12 cellular contexts compared by ENCODE assay signal in the genomic region with DNA sequence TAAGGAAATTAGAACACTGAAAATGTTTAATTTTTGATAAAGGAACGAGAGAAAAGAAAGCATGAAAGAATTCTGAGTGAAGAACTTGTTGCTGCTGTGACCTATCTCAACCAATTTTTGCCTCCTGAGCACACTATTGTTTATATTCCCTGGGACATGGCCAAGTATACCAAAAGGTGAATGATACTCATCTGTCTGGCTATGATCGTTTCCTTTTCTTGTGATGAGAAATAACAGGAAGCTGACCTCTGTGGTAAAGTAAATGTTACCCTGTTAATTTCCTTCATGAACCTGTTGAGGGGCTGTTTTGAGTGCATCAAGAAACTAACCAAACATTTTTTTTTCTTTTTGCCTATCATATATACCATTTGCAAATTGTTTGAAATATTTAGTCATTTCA.
DNase-seq lines count a peak whose midpoint lies in the region; ATAC-seq and TF ChIP-seq lines count a peak whose summit lies in the region.
"Had no signal": no experiment of that assay in that cellular context is flagged by ENCODE, and none has a peak within 500 bp of the region (broad histone marks: within the 10 kb centered on the region; RNA-seq: fewer than 3 reads in every experiment).

No MANE protein-coding gene starts in this region.

- peaks cover 49% of the 10 kb centered on the region for H3K36me3 Mint-ChIP-seq in stimulated activated naive CD8-positive, alpha-beta T cell treated with anti-CD3 and anti-CD28 coated beads, Interleukin-15, Interleukin-2, amounts not matched to agents 100 ng/mL and 50 ng/mL, for 24 hours (ENCODE audit: low read depth)

- H3K27ac ChIP-seq in effector memory CD4-positive, alpha-beta T cell (ENCODE audit: insufficient read depth, low read length, poor library complexity, severe bottlenecking), result no peak overlapping the region
- H3K27ac ChIP-seq: vagina had no signal

- H3K4me3 ChIP-seq in fibroblast of mammary gland (ENCODE audit: control insufficient read depth, low read depth, low read length), result no peak overlapping the region
- no peak overlapping the region for H3K4me3 ChIP-seq in effector memory CD4-positive, alpha-beta T cell (ENCODE audit: insufficient read depth, low read depth, low read length, poor library complexity, severe bottlenecking)
- H3K4me3 ChIP-seq: vagina had no signal

- no peak overlapping the region for H3K4me3 Mint-ChIP-seq in stimulated activated naive CD8-positive, alpha-beta T cell treated with anti-CD3 and anti-CD28 coated beads, Interleukin-15, Interleukin-2, amounts not matched to agents 100 ng/mL and 50 ng/mL, for 24 hours

- TF ChIP-seq CTCF in fibroblast of mammary gland (conservative IDR thresholded peaks at IDR 0.05; ENCODE audit: control insufficient read depth, insufficient read depth, low read depth, low read length), result no peak

- H3K27ac Mint-ChIP-seq in stimulated activated naive CD8-positive, alpha-beta T cell treated with anti-CD3 and anti-CD28 coated beads, Interleukin-15, Interleukin-2, amounts not matched to agents 100 ng/mL and 50 ng/mL, for 24 hours, result peak overlapping the region; percentile 56

- no peaks in the 10 kb centered on the region for H3K36me3 ChIP-seq in effector memory CD4-positive, alpha-beta T cell (ENCODE audit: control insufficient read depth, insufficient read depth, low read length)

- no peaks in the 10 kb centered on the region for H3K27me3 ChIP-seq in effector memory CD4-positive, alpha-beta T cell (replicated peaks; ENCODE audit: control insufficient read depth, insufficient read depth, low read length, poor library complexity, severe bottlenecking)
- H3K27me3 ChIP-seq: vagina had no signal

- peaks cover 5% of the 10 kb centered on the region for H3K4me1 ChIP-seq in effector memory CD4-positive, alpha-beta T cell (ENCODE audit: control insufficient read depth, insufficient read depth, low read length, poor library complexity, severe bottlenecking)
- H3K4me1 ChIP-seq: vagina had no signal

- no peaks in the 10 kb centered on the region for H3K27me3 Mint-ChIP-seq in stimulated activated naive CD8-positive, alpha-beta T cell treated with anti-CD3 and anti-CD28 coated beads, Interleukin-15, Interleukin-2, amounts not matched to agents 100 ng/mL and 50 ng/mL, for 24 hours

- H3K9me3 ChIP-seq in effector memory CD4-positive, alpha-beta T cell (ENCODE audit: control insufficient read depth, low read length), result no peaks in the 10 kb centered on the region
- H3K9me3 ChIP-seq: vagina had no signal

- H3K9me3 Mint-ChIP-seq in stimulated activated naive CD8-positive, alpha-beta T cell treated with anti-CD3 and anti-CD28 coated beads, Interleukin-15, Interleukin-2, amounts not matched to agents 100 ng/mL and 50 ng/mL, for 24 hours, result peaks cover 9% of the 10 kb centered on the region

- ATAC-seq in stimulated activated naive CD8-positive, alpha-beta T cell treated with anti-CD3 and anti-CD28 coated beads, Interleukin-15, Interleukin-2, amounts not matched to agents 100 U/mL and 50 U/mL, for 24 hours, result no peak
- no peak for ATAC-seq in GM18520 (IDR thresholded peaks at IDR 0.05; ENCODE audit: unreplicated experiment)

- no peak for DNase-seq in stimulated activated naive CD8-positive, alpha-beta T cell treated with anti-CD3 and anti-CD28 coated beads, Interleukin-15, Interleukin-2, amounts not matched to agents 100 U/mL and 50 U/mL, for 24 hours
- DNase-seq in NCI-H2029 treated with DMSO at 0.1 percent for 48 hours (lab: John Stamatoyannopoulos, UW) (peak; percentile 56), fibroblast of mammary gland (ENCODE audit: low read depth) (peak; percentile 38), NOMO-1 (lab: John Stamatoyannopoulos, UW; ENCODE audit: unreplicated experiment in 2 of 2) (no peak)
- no peak for DNase-seq in effector memory CD4-positive, alpha-beta T cell
- DNase-seq in stimulated activated CD4-positive, alpha-beta T cell treated with anti-CD3 and anti-CD28 coated beads, Interleukin-2, amount 100 ng/mL, for 24 hours, result no peak
- DNase-seq: activated T-cell treated with anti-CD3 and anti-CD28 coated beads, Interleukin-2, amount 50 U/mL, for 48 hours; amniotic stem cell; retina had no signal

- peaks cover 17% of the 10 kb centered on the region for H3K4me1 Mint-ChIP-seq in stimulated activated naive CD8-positive, alpha-beta T cell treated with anti-CD3 and anti-CD28 coated beads, Interleukin-15, Interleukin-2, amounts not matched to agents 100 ng/mL and 50 ng/mL, for 24 hours (ENCODE audit: low read depth)

Comparison
In these comparisons a context has a peak if more than half of its experiments do, and no peak if none do; other contexts are left out.
1. DNase-seq: peak in NCI-H2029 treated with DMSO at 0.1 percent for 48 hours (single experiment) and fibroblast of mammary gland (single experiment); none in stimulated activated naive CD8-positive, alpha-beta T cell treated with anti-CD3 and anti-CD28 coated beads, Interleukin-15, Interleukin-2, amounts not matched to agents 100 U/mL and 50 U/mL, for 24 hours (single experiment), NOMO-1 (0 of 2), effector memory CD4-positive, alpha-beta T cell (0 of 3) and stimulated activated CD4-positive, alpha-beta T cell treated with anti-CD3 and anti-CD28 coated beads, Interleukin-2, amount 100 ng/mL, for 24 hours (0 of 2).